19 cellular contexts compared by ENCODE assay signal in genomic region chr1:202951437-202951836, GRCh38. TPM values are rescaled to one million over a fixed set of nuclear protein-coding genes. Genes with fewer than 3 reads are reported as not detected.
DNase-seq lines count a peak whose midpoint lies in the region; ATAC-seq, FAIRE-seq and TF ChIP-seq lines count a peak whose summit lies in the region.
"Had no signal": no experiment of that assay in that cellular context is flagged by ENCODE, and none has a peak within 500 bp of the region (broad histone marks: within the 10 kb centered on the region; RNA-seq: fewer than 3 reads in every experiment).

No MANE protein-coding gene starts in this region.

- H3K4me3 Mint-ChIP-seq in CD8-positive, alpha-beta T cell: no peak overlapping the region
- H3K4me3 Mint-ChIP-seq in activated CD8-positive, alpha-beta T cell treated with anti-CD3 and anti-CD28 coated beads for 36 hours: no peak overlapping the region

- no peaks in the 10 kb centered on the region for H3K27me3 Mint-ChIP-seq in CD8-positive, alpha-beta T cell (ENCODE audit: low read depth)
- H3K27me3 Mint-ChIP-seq in activated CD8-positive, alpha-beta T cell treated with anti-CD3 and anti-CD28 coated beads for 36 hours: no peaks in the 10 kb centered on the region

- H3K4me1 ChIP-seq in A673 (ENCODE audit: insufficient read depth, low read length, poor library complexity, severe bottlenecking) (no peaks in the 10 kb centered on the region), keratinocyte (ENCODE audit: control insufficient read depth, extremely low read depth, insufficient read depth, low read length) (peaks cover 52% of the 10 kb centered on the region)
- H3K4me1 ChIP-seq in CD8-positive, alpha-beta T cell (ENCODE audit: insufficient read depth, low read length): peaks cover 25% of the 10 kb centered on the region

- TF ChIP-seq CTCF in A673 (conservative IDR thresholded peaks at IDR 0.05; ENCODE audit: low read depth, low read length) (no peak), keratinocyte (optimal IDR thresholded peaks at IDR 0.05 in 1 of 3, IDR thresholded peaks at IDR 0.05 in 1 of 3, conservative IDR thresholded peaks at IDR 0.05 in 1 of 3; ENCODE audit: extremely low read depth in 1 of 3, insufficient read depth in 2 of 3, low read length in 3 of 3) (no peak)
- no peak for TF ChIP-seq CTCF in CD8-positive, alpha-beta T cell (IDR thresholded peaks at IDR 0.05)
- TF ChIP-seq CTCF in activated CD8-positive, alpha-beta T cell treated with anti-CD3 and anti-CD28 coated beads for 36 hours (IDR thresholded peaks at IDR 0.05): no peak

- peak overlapping the region; percentile 90 for H3K4me2 ChIP-seq in keratinocyte (ENCODE audit: control insufficient read depth, extremely low read depth, insufficient read depth, low read depth, low read length)

- BruUV-seq in A673 (replicated peaks; lab: Mats Ljungman, UMichigan): no TSS peak

- H3K79me2 ChIP-seq in keratinocyte (ENCODE audit: control insufficient read depth, insufficient read depth, low read length): peaks cover 56% of the 10 kb centered on the region

- H3K9ac ChIP-seq in keratinocyte (ENCODE audit: control insufficient read depth, extremely low read depth, insufficient read depth, low read length): no peak overlapping the region

- H3K9me3 ChIP-seq in A673 (ENCODE audit: low read depth, low read length, poor library complexity, severe bottlenecking) (no peaks in the 10 kb centered on the region), keratinocyte (ENCODE audit: control insufficient read depth, low read depth, low read length) (no peaks in the 10 kb centered on the region)
- H3K9me3 ChIP-seq in CD8-positive, alpha-beta T cell (ENCODE audit: low read length): no peaks in the 10 kb centered on the region
- H3K9me3 ChIP-seq: left lung had no signal

- intact Hi-C loops in A673 (cut with micrococcal nuclease; ENCODE audit: unreplicated experiment): no loop called here
- intact Hi-C loops in CD8-positive, alpha-beta T cell (cut with DNase I, micrococcal nuclease): no loop called here
- intact Hi-C loops in activated CD8-positive, alpha-beta T cell treated with anti-CD3 and anti-CD28 coated beads for 36 hours (cut with micrococcal nuclease): no loop called here

- dilution Hi-C loops in keratinocyte (cut with MboI; ENCODE audit: extremely low pct_ligation_motif_present, low sequenced_read_pairs): no loop called here

- DNase-seq in A673 (ENCODE audit: low spot score) (peak; percentile 39), keratinocyte (ENCODE audit: low read depth, low spot score) (no peak), cerebellar nuclear complex (lab: John Stamatoyannopoulos, UW) (no peak)
- DNase-seq in CD8-positive, alpha-beta T cell: no peak
- DNase-seq in activated CD8-positive, alpha-beta T cell treated with anti-CD3 and anti-CD28 coated beads for 36 hours: no peak
- no peak for DNase-seq in stimulated activated CD4-positive, alpha-beta T cell treated with anti-CD3 and anti-CD28 coated beads, Interleukin-15, amount 100 ng/mL, for 24 hours
- DNase-seq: activated T-cell treated with anti-CD3 and anti-CD28 coated beads, Interleukin-2, amount 50 U/mL, for 48 hours; dermis blood vessel endothelial cell; EL; Karpas-422; left lung; NCI-H1092 treated with DMSO at 0.1 percent for 48 hours; NCI-H2081; NCI-H510A treated with DMSO at 0.1 percent for 48 hours; right cardiac atrium had no signal

- H3K9me3 Mint-ChIP-seq in CD8-positive, alpha-beta T cell: no peaks in the 10 kb centered on the region
- H3K9me3 Mint-ChIP-seq in activated CD8-positive, alpha-beta T cell treated with anti-CD3 and anti-CD28 coated beads for 36 hours: no peaks in the 10 kb centered on the region

- FAIRE-seq in keratinocyte (lab: Jason Lieb, UNC): no peak
- FAIRE-seq: bronchial epithelial cell, GM18507 had no signal

- no peaks in the 10 kb centered on the region for H3K9me1 ChIP-seq in keratinocyte (ENCODE audit: control insufficient read depth, extremely low read depth, insufficient read depth, low read length)

- peak overlapping the region; percentile 14 for H3K27ac Mint-ChIP-seq in CD8-positive, alpha-beta T cell
- H3K27ac Mint-ChIP-seq in activated CD8-positive, alpha-beta T cell treated with anti-CD3 and anti-CD28 coated beads for 36 hours: peak overlapping the region; percentile 28

- peaks cover 35% of the 10 kb centered on the region for H3K36me3 ChIP-seq in A673 (ENCODE audit: insufficient read depth, low read length, poor library complexity, severe bottlenecking)
- peaks cover 8% of the 10 kb centered on the region for H3K36me3 ChIP-seq in CD8-positive, alpha-beta T cell (ENCODE audit: insufficient read depth, low read length)
- H3K36me3 ChIP-seq in keratinocyte (ENCODE audit: control insufficient read depth in 2 of 2, extremely low read depth in 1 of 2, insufficient read depth in 2 of 2, low read length in 2 of 2): peaks cover 11 to 13% of the 10 kb centered on the region in 2 experiments

- POLR2A ChIA-PET in A673 (lab: Charles Lee; ENCODE audit: low non-redundant PET): no interaction called here
- POLR2A ChIA-PET in CD8-positive, alpha-beta T cell (lab: Charles Lee): interaction anchor here (1.8 kb wide), 1 partner anchor 24 kb away, joined by 6 read pairs; the partner anchor contains the start of gene KLHL12
- POLR2A ChIA-PET in activated CD8-positive, alpha-beta T cell treated with anti-CD3 and anti-CD28 coated beads for 36 hours (lab: Charles Lee): no interaction called here

- H3K27ac ChIP-seq in A673 (ENCODE audit: low read depth, low read length, poor library complexity, severe bottlenecking) (no peak overlapping the region), keratinocyte (ENCODE audit: control insufficient read depth, insufficient read depth, low read length) (peak overlapping the region; percentile 73)
- H3K27ac ChIP-seq in CD8-positive, alpha-beta T cell (ENCODE audit: low read depth, low read length): no peak overlapping the region

- ATAC-seq in CD8-positive, alpha-beta T cell: no peak
- no peak for ATAC-seq in activated CD8-positive, alpha-beta T cell treated with anti-CD3 and anti-CD28 coated beads for 36 hours
- no peak for ATAC-seq in GM18909 (IDR thresholded peaks at IDR 0.05; ENCODE audit: poor library complexity, unreplicated experiment)
- no peak for ATAC-seq in HG02885 (IDR thresholded peaks at IDR 0.05; ENCODE audit: poor library complexity, unreplicated experiment)
- ATAC-seq: right cardiac atrium had no signal

- H4K20me1 ChIP-seq in keratinocyte (ENCODE audit: control insufficient read depth, extremely low read depth, insufficient read depth, low read length): peaks cover 4% of the 10 kb centered on the region

- peaks cover 58% of the 10 kb centered on the region for H3K36me3 Mint-ChIP-seq in CD8-positive, alpha-beta T cell
- peaks cover 13% of the 10 kb centered on the region for H3K36me3 Mint-ChIP-seq in activated CD8-positive, alpha-beta T cell treated with anti-CD3 and anti-CD28 coated beads for 36 hours (ENCODE audit: low read depth)

- no peak overlapping the region for H3K4me3 ChIP-seq in A673 (ENCODE audit: low read depth, low read length, poor library complexity, severe bottlenecking)
- no peak overlapping the region for H3K4me3 ChIP-seq in CD8-positive, alpha-beta T cell (ENCODE audit: low read depth, low read length)
- no peak overlapping the region for H3K4me3 ChIP-seq in keratinocyte (ENCODE audit: control insufficient read depth in 2 of 3, extremely low read depth in 1 of 3, insufficient read depth in 2 of 3, low read depth in 1 of 3, low read length in 3 of 3)
- H3K4me3 ChIP-seq: left lung had no signal

- no peak overlapping the region for H2AFZ ChIP-seq in keratinocyte (ENCODE audit: control insufficient read depth, low read length)

- peaks cover 46% of the 10 kb centered on the region for H3K4me1 Mint-ChIP-seq in CD8-positive, alpha-beta T cell (ENCODE audit: low read depth)
- peaks cover 38% of the 10 kb centered on the region for H3K4me1 Mint-ChIP-seq in activated CD8-positive, alpha-beta T cell treated with anti-CD3 and anti-CD28 coated beads for 36 hours (ENCODE audit: low read depth)

- H3K27me3 ChIP-seq in A673 (replicated peaks; ENCODE audit: insufficient read depth, low read depth, low read length, poor library complexity) (no peaks in the 10 kb centered on the region), keratinocyte (ENCODE audit: control insufficient read depth, extremely low read depth, insufficient read depth, low read length) (no peaks in the 10 kb centered on the region)
- no peaks in the 10 kb centered on the region for H3K27me3 ChIP-seq in CD8-positive, alpha-beta T cell (ENCODE audit: insufficient read depth, low read length)
- H3K27me3 ChIP-seq: left lung had no signal

- CTCF ChIA-PET in A673 (lab: Charles Lee): no interaction called here
- CTCF ChIA-PET in CD8-positive, alpha-beta T cell (lab: Charles Lee): interaction anchor here (1.5 to 1.7 kb wide), 2 partner anchors 17 to 48 kb away, joined by 4 to 5 read pairs; no protein-coding TSS in a partner anchor
- CTCF ChIA-PET in activated CD8-positive, alpha-beta T cell treated with anti-CD3 and anti-CD28 coated beads for 36 hours (lab: Charles Lee): interaction anchor here (1.5 kb wide), 1 partner anchor 48 kb away, joined by 8 read pairs; no protein-coding TSS in a partner anchor

RNA-seq across cellular contexts. Expression of gene ADIPOR1, which starts 6.7 kb away (rescaled TPM):
- 79.1 and 81.4 TPM in 2 replicates for total RNA-seq in A673 (2021)
- 100 to 1,000 TPM; 106 to 117 TPM for total RNA-seq in CD8-positive, alpha-beta T cell
- 10 to 100 TPM; 64.8 to 67.0 TPM for total RNA-seq in activated CD8-positive, alpha-beta T cell treated with anti-CD3 and anti-CD28 coated beads for 36 hours
- polyA plus RNA-seq in keratinocyte: 223 to 336 TPM (median 260 TPM) in 3 replicates
- polyA plus RNA-seq in keratinocyte (2011; ENCODE audit: low read depth): 70.4 TPM
- polyA plus RNA-seq in keratinocyte (2011; cell fraction: cytosol; rRNA removed): 311 and 372 TPM in 2 replicates
- polyA plus RNA-seq in keratinocyte (2011; cell fraction: nucleus; rRNA removed): 146 and 152 TPM in 2 replicates
- 121 and 228 TPM in 2 replicates for polyA plus RNA-seq in keratinocyte (2012; ENCODE audit: low replicate concordance)
- polyA minus RNA-seq in keratinocyte: 244 to 467 TPM (median 333 TPM) in 3 replicates
- polyA minus RNA-seq in keratinocyte (2011; cell fraction: cytosol; rRNA and poly(A)+ RNA removed): 320 TPM
- polyA minus RNA-seq in keratinocyte (2011; cell fraction: nucleus; rRNA and poly(A)+ RNA removed): 60.1 and 94.5 TPM in 2 replicates

RNA-seq across cellular contexts. Expression of gene CYB5R1, which starts 15.6 kb away (rescaled TPM):
- total RNA-seq in A673 (2021): 27.8 and 28.3 TPM in 2 replicates
- total RNA-seq in CD8-positive, alpha-beta T cell: 10 to 100 TPM; 34.6 to 36.0 TPM
- total RNA-seq in activated CD8-positive, alpha-beta T cell treated with anti-CD3 and anti-CD28 coated beads for 36 hours: 10 to 100 TPM; 13.6 to 14.0 TPM
- 199 to 336 TPM (median 232 TPM) in 3 replicates for polyA plus RNA-seq in keratinocyte
- 186 TPM for polyA plus RNA-seq in keratinocyte (2011; ENCODE audit: low read depth)
- polyA plus RNA-seq in keratinocyte (2011; cell fraction: cytosol; rRNA removed): 251 and 266 TPM in 2 replicates
- 527 and 532 TPM in 2 replicates for polyA plus RNA-seq in keratinocyte (2011; cell fraction: nucleus; rRNA removed)
- polyA plus RNA-seq in keratinocyte (2012; ENCODE audit: low replicate concordance): 177 and 371 TPM in 2 replicates
- 97.4 to 240 TPM (median 168 TPM) in 3 replicates for polyA minus RNA-seq in keratinocyte
- polyA minus RNA-seq in keratinocyte (2011; cell fraction: cytosol; rRNA and poly(A)+ RNA removed): 159 TPM
- 206 and 253 TPM in 2 replicates for polyA minus RNA-seq in keratinocyte (2011; cell fraction: nucleus; rRNA and poly(A)+ RNA removed)

RNA-seq across cellular contexts. Expression of gene KLHL12, which starts 24.4 kb away (rescaled TPM):
- total RNA-seq in A673 (2021): 17.8 and 22.9 TPM in 2 replicates
- 10 to 100 TPM; 17.9 to 19.2 TPM for total RNA-seq in CD8-positive, alpha-beta T cell
- total RNA-seq in activated CD8-positive, alpha-beta T cell treated with anti-CD3 and anti-CD28 coated beads for 36 hours: 10 to 100 TPM; 38.0 to 43.7 TPM
- polyA plus RNA-seq in keratinocyte: 26.4 to 32.3 TPM (median 28.6 TPM) in 3 replicates
- 34.5 TPM for polyA plus RNA-seq in keratinocyte (2011; ENCODE audit: low read depth)
- polyA plus RNA-seq in keratinocyte (2011; cell fraction: cytosol; rRNA removed): 17.5 and 30.2 TPM in 2 replicates
- 30.2 and 36.0 TPM in 2 replicates for polyA plus RNA-seq in keratinocyte (2011; cell fraction: nucleus; rRNA removed)
- polyA plus RNA-seq in keratinocyte (2012; ENCODE audit: low replicate concordance): 14.5 and 20.5 TPM in 2 replicates
- polyA minus RNA-seq in keratinocyte: 22.4 to 36.2 TPM (median 31.7 TPM) in 3 replicates
- 15.5 TPM for polyA minus RNA-seq in keratinocyte (2011; cell fraction: cytosol; rRNA and poly(A)+ RNA removed)
- 13.5 and 19.1 TPM in 2 replicates for polyA minus RNA-seq in keratinocyte (2011; cell fraction: nucleus; rRNA and poly(A)+ RNA removed)

RNA-seq across cellular contexts. Expression of gene TMEM183A, which starts 55.7 kb away (rescaled TPM):
- total RNA-seq in A673 (2021): 65.1 and 68.4 TPM in 2 replicates
- total RNA-seq in CD8-positive, alpha-beta T cell: 100 to 1,000 TPM; 201 to 214 TPM
- total RNA-seq in activated CD8-positive, alpha-beta T cell treated with anti-CD3 and anti-CD28 coated beads for 36 hours: 10 to 100 TPM; 76.5 to 82.2 TPM
- polyA plus RNA-seq in keratinocyte: 87.4 to 91.8 TPM (median 88.2 TPM) in 3 replicates
- 34.0 TPM for polyA plus RNA-seq in keratinocyte (2011; ENCODE audit: low read depth)
- polyA plus RNA-seq in keratinocyte (2011; cell fraction: cytosol; rRNA removed): 88.9 and 91.5 TPM in 2 replicates
- 62.8 and 67.7 TPM in 2 replicates for polyA plus RNA-seq in keratinocyte (2011; cell fraction: nucleus; rRNA removed)
- polyA plus RNA-seq in keratinocyte (2012; ENCODE audit: low replicate concordance): 48.0 and 50.4 TPM in 2 replicates
- polyA minus RNA-seq in keratinocyte: 96.0 to 123 TPM (median 119 TPM) in 3 replicates
- 58.3 TPM for polyA minus RNA-seq in keratinocyte (2011; cell fraction: cytosol; rRNA and poly(A)+ RNA removed)
- polyA minus RNA-seq in keratinocyte (2011; cell fraction: nucleus; rRNA and poly(A)+ RNA removed): 16.4 and 30.5 TPM in 2 replicates
